Comparison of ENCODE assay signal across 9 cellular contexts in the genomic region with DNA sequence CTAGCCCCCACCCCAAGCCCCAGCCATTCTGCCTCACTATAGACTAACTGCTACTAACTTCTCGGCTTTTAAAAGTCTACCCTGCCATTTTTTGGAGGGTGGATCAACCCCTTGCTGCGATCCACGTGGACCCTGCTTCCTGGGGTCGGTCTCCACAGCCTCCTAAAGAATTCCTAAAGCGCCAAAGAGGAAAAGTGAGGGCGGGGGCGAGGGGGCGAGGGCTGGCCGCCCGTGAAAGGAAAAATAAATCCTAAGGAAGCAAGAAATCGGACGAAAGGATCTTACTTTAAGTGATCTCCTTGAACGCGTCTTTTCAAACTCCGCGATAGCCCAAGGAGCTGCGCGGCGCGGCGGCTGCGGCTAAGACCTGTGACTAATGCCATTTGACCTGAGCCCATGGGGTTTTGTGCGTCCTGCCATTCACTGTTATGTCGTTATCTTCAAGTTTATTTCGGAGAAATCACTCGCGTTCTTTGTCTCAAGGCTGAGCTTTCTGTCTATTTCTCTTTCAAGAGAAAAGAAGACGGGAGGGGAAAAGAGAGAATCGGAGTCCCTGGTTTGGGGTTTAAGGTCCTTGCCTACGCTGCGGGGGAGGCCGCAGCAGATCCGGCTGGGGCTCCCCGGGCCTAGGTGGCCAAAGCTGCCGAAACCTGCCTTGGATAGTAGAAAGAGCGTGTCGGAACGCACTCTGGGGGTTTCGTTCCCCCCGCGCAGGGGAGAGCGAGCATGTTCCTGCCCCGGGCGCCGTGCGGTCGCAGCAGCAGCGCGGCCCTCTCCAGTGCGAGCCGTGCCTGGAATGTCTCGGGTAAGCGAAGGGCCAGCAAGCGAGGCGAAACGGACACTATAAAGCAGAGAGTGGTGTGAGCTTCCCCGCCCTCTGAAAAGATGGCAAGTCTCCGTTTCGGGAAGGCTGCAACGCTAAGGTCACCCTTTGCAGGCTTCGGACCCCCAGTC.
DNase-seq lines count a peak whose midpoint lies in the region; ATAC-seq lines count a peak whose summit lies in the region.
"Had no signal": no experiment of that assay in that cellular context is flagged by ENCODE, and none has a peak within 500 bp of the region (broad histone marks: within the 10 kb centered on the region; RNA-seq: fewer than 3 reads in every experiment).

No MANE protein-coding gene starts in this region.

- H3K27me3 Mint-ChIP-seq in T-helper 2 cell treated with Interferon-gamma antibody and Interleukin-4, amounts not matched to agents 5 μg/mL and 100 μg/mL, for 36 hours (ENCODE audit: low read depth), result peaks cover 81% of the 10 kb centered on the region
- peaks cover 65% of the 10 kb centered on the region for H3K27me3 Mint-ChIP-seq in activated naive CD8-positive, alpha-beta T cell
- H3K27me3 Mint-ChIP-seq in stimulated activated naive CD8-positive, alpha-beta T cell treated with anti-CD3 and anti-CD28 coated beads, Interleukin-15, Interleukin-2, amounts not matched to agents 100 ng/mL and 50 ng/mL, for 24 hours, result peaks cover 95% of the 10 kb centered on the region

- peak overlapping the region; percentile 36 for H3K4me3 Mint-ChIP-seq in T-helper 2 cell treated with Interferon-gamma antibody and Interleukin-4, amounts not matched to agents 5 μg/mL and 100 μg/mL, for 36 hours
- H3K4me3 Mint-ChIP-seq in activated naive CD8-positive, alpha-beta T cell, result peak overlapping the region; percentile 75
- H3K4me3 Mint-ChIP-seq in stimulated activated naive CD8-positive, alpha-beta T cell treated with anti-CD3 and anti-CD28 coated beads, Interleukin-15, Interleukin-2, amounts not matched to agents 100 ng/mL and 50 ng/mL, for 24 hours, result peak overlapping the region; percentile 57

- no peak for ATAC-seq in activated CD4-positive, CD25-positive, alpha-beta regulatory T cell treated with anti-CD3 and anti-CD28 coated beads, Interleukin-2, amount 50 U/mL, for 24 hours

- H3K9me3 Mint-ChIP-seq in T-helper 2 cell treated with Interferon-gamma antibody and Interleukin-4, amounts not matched to agents 5 μg/mL and 100 μg/mL, for 36 hours, result peaks cover 8% of the 10 kb centered on the region
- no peaks in the 10 kb centered on the region for H3K9me3 Mint-ChIP-seq in activated naive CD8-positive, alpha-beta T cell (ENCODE audit: low read depth)
- H3K9me3 Mint-ChIP-seq in stimulated activated naive CD8-positive, alpha-beta T cell treated with anti-CD3 and anti-CD28 coated beads, Interleukin-15, Interleukin-2, amounts not matched to agents 100 ng/mL and 50 ng/mL, for 24 hours, result peaks cover 12% of the 10 kb centered on the region

- no peaks in the 10 kb centered on the region for H3K4me1 Mint-ChIP-seq in T-helper 2 cell treated with Interferon-gamma antibody and Interleukin-4, amounts not matched to agents 5 μg/mL and 100 μg/mL, for 36 hours (ENCODE audit: low read depth)
- H3K4me1 Mint-ChIP-seq in activated naive CD8-positive, alpha-beta T cell (ENCODE audit: low read depth), result peaks cover 35% of the 10 kb centered on the region
- peaks cover 26% of the 10 kb centered on the region for H3K4me1 Mint-ChIP-seq in stimulated activated naive CD8-positive, alpha-beta T cell treated with anti-CD3 and anti-CD28 coated beads, Interleukin-15, Interleukin-2, amounts not matched to agents 100 ng/mL and 50 ng/mL, for 24 hours (ENCODE audit: low read depth)

- peak overlapping the region; percentile 32 for H3K27ac Mint-ChIP-seq in T-helper 2 cell treated with Interferon-gamma antibody and Interleukin-4, amounts not matched to agents 5 μg/mL and 100 μg/mL, for 36 hours
- H3K27ac Mint-ChIP-seq in activated naive CD8-positive, alpha-beta T cell, result no peak overlapping the region
- peak overlapping the region; percentile 66 for H3K27ac Mint-ChIP-seq in stimulated activated naive CD8-positive, alpha-beta T cell treated with anti-CD3 and anti-CD28 coated beads, Interleukin-15, Interleukin-2, amounts not matched to agents 100 ng/mL and 50 ng/mL, for 24 hours

- H3K36me3 Mint-ChIP-seq in T-helper 2 cell treated with Interferon-gamma antibody and Interleukin-4, amounts not matched to agents 5 μg/mL and 100 μg/mL, for 36 hours (ENCODE audit: low read depth), result peaks cover 2% of the 10 kb centered on the region
- no peaks in the 10 kb centered on the region for H3K36me3 Mint-ChIP-seq in activated naive CD8-positive, alpha-beta T cell
- H3K36me3 Mint-ChIP-seq in stimulated activated naive CD8-positive, alpha-beta T cell treated with anti-CD3 and anti-CD28 coated beads, Interleukin-15, Interleukin-2, amounts not matched to agents 100 ng/mL and 50 ng/mL, for 24 hours (ENCODE audit: low read depth), result peaks cover 9% of the 10 kb centered on the region

- peak overlapping the region; percentile 21 for H3K4me3 ChIP-seq in iPS-11a (ENCODE audit: low read depth, low read length)

- DNase-seq in T-helper 2 cell treated with Interferon-gamma antibody and Interleukin-4, amounts not matched to agents 5 μg/mL and 100 μg/mL, for 36 hours (ENCODE audit: low spot score), result no peak
- DNase-seq in T-helper 2 cell, result no peak
- no peak for DNase-seq in stimulated activated CD4-positive, alpha-beta T cell treated with anti-CD3 and anti-CD28 coated beads, Interleukin-4, amount 100 ng/mL, for 4 hours
- no peak for DNase-seq in GM19238 (ENCODE audit: insufficient read length, low spot score)
- DNase-seq: activated effector memory CD4-positive, alpha-beta T cell treated with Interleukin-2 at 50 U/mL for 16 hours had no signal
